Comparison of ENCODE assay signal across 9 cellular contexts in genomic region chr4:15197005-15197404, GRCh38.
DNase-seq lines count a peak whose midpoint lies in the region; ATAC-seq and TF ChIP-seq lines count a peak whose summit lies in the region.
"Had no signal": no experiment of that assay in that cellular context is flagged by ENCODE, and none has a peak within 500 bp of the region (broad histone marks: within the 10 kb centered on the region; RNA-seq: fewer than 3 reads in every experiment).

No MANE protein-coding gene starts in this region.

- H3K27ac ChIP-seq in neural cell (ENCODE audit: low read length), result no peak overlapping the region

- H3K4me3 ChIP-seq in GM12865 (ENCODE audit: low read depth, low read length) (no peak overlapping the region), NT2/D1 (ENCODE audit: insufficient read length, low read depth) (no peak overlapping the region), epithelial cell of esophagus (ENCODE audit: low read length) (no peak overlapping the region), neural cell (ENCODE audit: low read length) (no peak overlapping the region)

- CTCF ChIA-PET in GM10248 (lab: Yijun Ruan, JAX), result interaction anchor here (0.8 to 3.6 kb wide), 7 partner anchors 11 to 1542 kb away, joined by 3 to 20 read pairs (median 3); no protein-coding TSS in a partner anchor

- no peak for TF ChIP-seq RAD21 in neural cell (conservative IDR thresholded peaks at IDR 0.05)

- H3K27me3 ChIP-seq in NT2/D1 (ENCODE audit: insufficient read depth, insufficient read length), result no peaks in the 10 kb centered on the region
- H3K27me3 ChIP-seq in neural cell (ENCODE audit: insufficient read depth, low read depth, low read length), result no peaks in the 10 kb centered on the region

- H4K20me1 ChIP-seq in neural cell (ENCODE audit: insufficient read depth), result no peaks in the 10 kb centered on the region

- peaks cover 3% of the 10 kb centered on the region for H3K4me1 ChIP-seq in NT2/D1 (ENCODE audit: insufficient read depth, insufficient read length)

- no peak for ATAC-seq in HG03095 (IDR thresholded peaks at IDR 0.05; ENCODE audit: unreplicated experiment)

- H3K79me2 ChIP-seq in neural cell (replicated peaks; ENCODE audit: insufficient read depth, low read length), result no peaks in the 10 kb centered on the region

- DNase-seq in GM12865 (ENCODE audit: low read depth), result peak; percentile 3
- DNase-seq in NT2/D1 (ENCODE audit: low read depth, low spot score), result peak; percentile 40
- DNase-seq in epithelial cell of esophagus (ENCODE audit: low read depth), result peak; percentile 36
- DNase-seq in stimulated activated CD4-positive, alpha-beta T cell treated with anti-CD3 and anti-CD28 coated beads, Interleukin-12 subunit alpha, Interleukin-12 subunit beta, amount 100 ng/mL, for 4 hours, result no peak
- DNase-seq in stimulated activated CD4-positive, alpha-beta T cell treated with anti-CD3 and anti-CD28 coated beads, Interleukin-2, amount 100 ng/mL, for 24 hours, result no peak
- no peak for DNase-seq in GM10248 (ENCODE audit: extremely low spot score)
- DNase-seq: RPMI8226 had no signal

- no peak overlapping the region for H3K9ac ChIP-seq in NT2/D1 (ENCODE audit: insufficient read length, low read depth)
- no peak overlapping the region for H3K9ac ChIP-seq in neural cell (ENCODE audit: low read length)

- no peaks in the 10 kb centered on the region for H3K9me2 ChIP-seq in neural cell (ENCODE audit: insufficient read depth, low read length)

- no peak for TF ChIP-seq EP300 in neural cell (conservative IDR thresholded peaks at IDR 0.05; ENCODE audit: poor library complexity, severe bottlenecking)

- H3K36me3 ChIP-seq in NT2/D1 (ENCODE audit: insufficient read depth, insufficient read length, low read length) (no peaks in the 10 kb centered on the region), neural cell (ENCODE audit: insufficient read depth, low read length) (no peaks in the 10 kb centered on the region)

- H2AFZ ChIP-seq in neural cell (ENCODE audit: low read depth, low read length), result no peak overlapping the region

- POLR2A ChIA-PET in GM10248 (lab: Yijun Ruan, JAX), result no interaction called here

- H3F3A ChIP-seq in neural cell (ENCODE audit: insufficient read depth, low read length, poor library complexity, severe bottlenecking), result no peaks in the 10 kb centered on the region

- TF ChIP-seq CTCF in GM12865 (IDR thresholded peaks at IDR 0.05; ENCODE audit: insufficient read depth, low read depth, low read length, missing control alignments) (peak; percentile 10), epithelial cell of esophagus (IDR thresholded peaks at IDR 0.05; ENCODE audit: insufficient read depth, low read depth, low read length, missing control alignments) (peak; percentile 55), neural cell (IDR thresholded peaks at IDR 0.05; ENCODE audit: poor library complexity, severe bottlenecking) (peak; percentile 22), GM10248 (IDR thresholded peaks at IDR 0.05; ENCODE audit: control extremely low read depth, extremely low read depth, low read depth, missing control alignments) (no peak)

- H3K9me3 ChIP-seq in NT2/D1 (ENCODE audit: insufficient read depth, low read length), result no peaks in the 10 kb centered on the region
- H3K9me3 ChIP-seq in neural cell (ENCODE audit: low read length), result no peaks in the 10 kb centered on the region

- no peak overlapping the region for H3K4me2 ChIP-seq in neural cell (ENCODE audit: low read length)

TF ChIP-seq in neural cell, 6 proteins besides CTCF, POLR2A, EP300 and RAD21:
- TF ChIP-seq SMC3 (conservative IDR thresholded peaks at IDR 0.05; ENCODE audit: poor library complexity) (no peak), MXI1 (conservative IDR thresholded peaks at IDR 0.05; ENCODE audit: poor library complexity, severe bottlenecking) (no peak), EZH2 (IDR thresholded peaks at IDR 0.05; ENCODE audit: borderline replicate concordance, insufficient read depth, low read length, poor library complexity, severe bottlenecking) (no peak), REST (IDR thresholded peaks at IDR 0.05; ENCODE audit: borderline replicate concordance) (no peak), TAF1 (IDR thresholded peaks at IDR 0.05; ENCODE audit: low read depth) (no peak), POLR2AphosphoS5 (IDR thresholded peaks at IDR 0.05) (no peak)

Comparison
In these comparisons a context has a peak if more than half of its experiments do, and no peak if none do; other contexts are left out.
1. DNase-seq: peak in GM12865 (single experiment), NT2/D1 (single experiment) and epithelial cell of esophagus (single experiment); none in stimulated activated CD4-positive, alpha-beta T cell treated with anti-CD3 and anti-CD28 coated beads, Interleukin-12 subunit alpha, Interleukin-12 subunit beta, amount 100 ng/mL, for 4 hours (single experiment), stimulated activated CD4-positive, alpha-beta T cell treated with anti-CD3 and anti-CD28 coated beads, Interleukin-2, amount 100 ng/mL, for 24 hours (0 of 2) and GM10248 (single experiment).